Comparison of ENCODE assay signal across 1 cellular context in the genomic region with DNA sequence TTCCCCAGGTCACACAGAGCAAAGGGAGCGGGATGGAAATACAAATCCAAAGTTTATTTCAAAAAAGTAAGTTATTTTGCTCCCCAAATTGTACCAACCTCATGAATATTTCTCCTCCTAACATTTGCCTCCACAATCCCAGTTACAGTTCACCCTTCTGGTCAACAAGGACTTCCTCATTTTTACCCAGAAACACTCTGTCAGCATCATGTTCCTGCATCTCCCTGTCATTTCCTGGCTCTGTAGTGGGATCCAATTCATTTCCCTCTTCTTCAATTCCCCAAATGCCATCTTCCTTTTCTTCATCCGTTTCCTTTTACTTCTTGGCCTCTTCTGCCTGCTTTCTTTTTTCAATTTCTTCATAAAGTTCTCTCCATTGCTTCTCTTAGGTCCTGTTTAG.
TF ChIP-seq lines count a peak whose summit lies in the region.

No MANE protein-coding gene starts in this region.

TF ChIP-seq in endothelial cell of umbilical vein, 7 proteins besides CTCF, POLR2A, EP300 and RAD21:
- TF ChIP-seq JUN (IDR thresholded peaks at IDR 0.05; ENCODE audit: borderline replicate concordance, insufficient read depth, insufficient read length, low read depth) (no peak), GATA2 (IDR thresholded peaks at IDR 0.05; ENCODE audit: insufficient read depth, insufficient read length, low read depth, low read length) (no peak), EZH2 (IDR thresholded peaks at IDR 0.05; ENCODE audit: borderline replicate concordance, low read depth, low read length, severe bottlenecking) (no peak)
- TF ChIP-seq, protein P1, sequence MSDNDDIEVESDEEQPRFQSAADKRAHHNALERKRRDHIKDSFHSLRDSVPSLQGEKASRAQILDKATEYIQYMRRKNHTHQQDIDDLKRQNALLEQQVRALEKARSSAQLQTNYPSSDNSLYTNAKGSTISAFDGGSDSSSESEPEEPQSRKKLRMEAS (IDR thresholded peaks at IDR 0.05; ENCODE audit: insufficient read depth, insufficient read length): no peak
